1 cellular context compared by ENCODE assay signal in the genomic region with DNA sequence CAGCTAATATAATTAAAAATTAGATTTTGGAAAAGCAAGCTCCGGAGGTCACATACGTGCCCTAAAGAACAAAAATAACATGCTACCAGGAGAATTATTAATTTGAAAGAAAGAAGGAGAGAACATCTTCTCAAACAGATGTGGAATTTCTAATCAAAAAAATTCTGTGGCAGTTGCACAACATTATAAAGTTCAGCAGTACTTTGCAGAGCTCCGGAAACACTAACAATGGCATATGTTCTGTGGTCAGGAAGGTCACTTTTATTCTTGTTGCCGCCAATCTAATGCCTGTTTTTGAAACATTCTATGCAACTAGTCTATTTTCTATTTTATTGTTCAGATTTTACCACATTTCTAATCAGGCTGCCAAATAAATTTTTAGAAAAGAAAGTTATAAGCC.
TF ChIP-seq lines count a peak whose summit lies in the region.

No MANE protein-coding gene starts in this region.

TF ChIP-seq in IMR-90, 13 proteins besides CTCF, POLR2A, EP300 and RAD21 (continued from another document):
- TF ChIP-seq SMC3 (IDR thresholded peaks at IDR 0.05; ENCODE audit: low read depth, low read length) (no peak), FOS (IDR thresholded peaks at IDR 0.05; ENCODE audit: low read depth, low read length) (no peak), NFE2L2 (IDR thresholded peaks at IDR 0.05; ENCODE audit: low read depth, low read length) (no peak), RFX5 (IDR thresholded peaks at IDR 0.05; ENCODE audit: low read depth, low read length) (no peak), RCOR1 (IDR thresholded peaks at IDR 0.05; ENCODE audit: insufficient replicate concordance, low read length) (no peak)
- TF ChIP-seq, protein P1, sequence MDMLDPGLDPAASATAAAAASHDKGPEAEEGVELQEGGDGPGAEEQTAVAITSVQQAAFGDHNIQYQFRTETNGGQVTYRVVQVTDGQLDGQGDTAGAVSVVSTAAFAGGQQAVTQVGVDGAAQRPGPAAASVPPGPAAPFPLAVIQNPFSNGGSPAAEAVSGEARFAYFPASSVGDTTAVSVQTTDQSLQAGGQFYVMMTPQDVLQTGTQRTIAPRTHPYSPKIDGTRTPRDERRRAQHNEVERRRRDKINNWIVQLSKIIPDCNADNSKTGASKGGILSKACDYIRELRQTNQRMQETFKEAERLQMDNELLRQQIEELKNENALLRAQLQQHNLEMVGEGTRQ (IDR thresholded peaks at IDR 0.05; ENCODE audit: low read depth, low read length) = no peak
- TF ChIP-seq, protein P2, sequence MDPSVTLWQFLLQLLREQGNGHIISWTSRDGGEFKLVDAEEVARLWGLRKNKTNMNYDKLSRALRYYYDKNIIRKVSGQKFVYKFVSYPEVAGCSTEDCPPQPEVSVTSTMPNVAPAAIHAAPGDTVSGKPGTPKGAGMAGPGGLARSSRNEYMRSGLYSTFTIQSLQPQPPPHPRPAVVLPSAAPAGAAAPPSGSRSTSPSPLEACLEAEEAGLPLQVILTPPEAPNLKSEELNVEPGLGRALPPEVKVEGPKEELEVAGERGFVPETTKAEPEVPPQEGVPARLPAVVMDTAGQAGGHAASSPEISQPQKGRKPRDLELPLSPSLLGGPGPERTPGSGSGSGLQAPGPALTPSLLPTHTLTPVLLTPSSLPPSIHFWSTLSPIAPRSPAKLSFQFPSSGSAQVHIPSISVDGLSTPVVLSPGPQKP (IDR thresholded peaks at IDR 0.05; ENCODE audit: borderline replicate concordance, low read depth, low read length) = no peak
